In genomic region chr2:119366649-119367471, GRCh38 we compare ENCODE assay signal across 8 cellular contexts. TPM values are rescaled to one million over a fixed set of nuclear protein-coding genes. Genes with fewer than 3 reads are reported as not detected.
DNase-seq lines count a peak whose midpoint lies in the region; ATAC-seq lines count a peak whose summit lies in the region.

TSS of gene C2orf76 (minus strand) at chr2:119366834. CDS start at chr2:119339959, 26,875 bp downstream.
TSS of gene DBI (plus strand) at chr2:119366977. CDS start at chr2:119367052, 75 bp downstream.

- no peaks in the 10 kb centered on the region for H3K9me3 Mint-ChIP-seq in activated CD8-positive, alpha-beta memory T cell treated with anti-CD3 and anti-CD28 coated beads, Interleukin-2, amount 10 ng/mL, durations not matched to agents 7 days and 5 days (ENCODE audit: low read depth)

- H3K4me3 ChIP-seq in endocrine pancreas (ENCODE audit: control insufficient read depth, insufficient read depth, low read length): peak within 1 kb of the TSS; percentile 83
- H3K4me3 ChIP-seq in mesendoderm (ENCODE audit: low read length): peak within 1 kb of the TSS; percentile 55

- peak within 1 kb of the TSS; percentile 93 for H3K4me2 ChIP-seq in mesendoderm (ENCODE audit: low read length)

- peak within 1 kb of the TSS; percentile 97 for H3K27ac Mint-ChIP-seq in activated CD8-positive, alpha-beta memory T cell treated with anti-CD3 and anti-CD28 coated beads, Interleukin-2, amount 10 ng/mL, durations not matched to agents 7 days and 5 days

- peak within 1 kb of the TSS; percentile 89 for H3K18ac ChIP-seq in mesendoderm (ENCODE audit: low read length)

- H2BK120ac ChIP-seq in mesendoderm (ENCODE audit: low read depth, low read length): no peak within 1 kb of the TSS

- H3K9ac ChIP-seq in endocrine pancreas (ENCODE audit: control insufficient read depth, insufficient read depth, low read length) (peak within 1 kb of the TSS; percentile 86), mesendoderm (ENCODE audit: low read length) (peak within 1 kb of the TSS; percentile 90)

- peak within 1 kb of the TSS; percentile 96 for H3K4ac ChIP-seq in mesendoderm (ENCODE audit: low read depth, low read length)

- peak within 1 kb of the TSS; percentile 100 for H3K4me3 Mint-ChIP-seq in activated CD8-positive, alpha-beta memory T cell treated with anti-CD3 and anti-CD28 coated beads, Interleukin-2, amount 10 ng/mL, durations not matched to agents 7 days and 5 days

- H3K27ac ChIP-seq in mesendoderm (ENCODE audit: low read depth, low read length): peak within 1 kb of the TSS; percentile 67

- H3K56ac ChIP-seq in mesendoderm (ENCODE audit: low read length): peak within 1 kb of the TSS; percentile 92

- H3K36me3 Mint-ChIP-seq in activated CD8-positive, alpha-beta memory T cell treated with anti-CD3 and anti-CD28 coated beads, Interleukin-2, amount 10 ng/mL, durations not matched to agents 7 days and 5 days: peaks cover 37% of the 10 kb centered on the region

- no peak within 1 kb of the TSS for H3K23ac ChIP-seq in mesendoderm (ENCODE audit: low read length)

- no peaks in the 10 kb centered on the region for H3K27me3 ChIP-seq in endocrine pancreas (ENCODE audit: control insufficient read depth, insufficient read depth, low read length)
- H3K27me3 ChIP-seq in mesendoderm (ENCODE audit: insufficient read depth, low read length, poor library complexity): no peaks in the 10 kb centered on the region

- no peak within 1 kb of the TSS for H4K8ac ChIP-seq in mesendoderm (ENCODE audit: low read depth, low read length)

- H3K79me1 ChIP-seq in mesendoderm (ENCODE audit: low read length): peaks cover 22% of the 10 kb centered on the region

- H3K4me1 ChIP-seq in endocrine pancreas (ENCODE audit: control insufficient read depth, insufficient read depth, low read length) (peaks cover 5% of the 10 kb centered on the region), mesendoderm (ENCODE audit: control insufficient read depth, low read depth, low read length) (peaks cover 5% of the 10 kb centered on the region)

- CTCF ChIA-PET in activated CD8-positive, alpha-beta memory T cell treated with anti-CD3 and anti-CD28 coated beads, Interleukin-2, amount 10 ng/mL, durations not matched to agents 7 days and 5 days (lab: Charles Lee): interaction anchor here (0.9 to 1.6 kb wide), 4 partner anchors 11 to 1364 kb away, joined by 3 to 4 read pairs (median 4); no protein-coding TSS in a partner anchor

- H2BK5ac ChIP-seq in mesendoderm (ENCODE audit: low read length): peak within 1 kb of the TSS; percentile 81

- H3K9me3 ChIP-seq in endocrine pancreas (ENCODE audit: control insufficient read depth, low read length): no peaks in the 10 kb centered on the region

- H3K4me1 Mint-ChIP-seq in activated CD8-positive, alpha-beta memory T cell treated with anti-CD3 and anti-CD28 coated beads, Interleukin-2, amount 10 ng/mL, durations not matched to agents 7 days and 5 days: peaks cover 42% of the 10 kb centered on the region

- H2BK15ac ChIP-seq in mesendoderm (replicated peaks; ENCODE audit: low read depth): no peak within 1 kb of the TSS

- H3K36me3 ChIP-seq in endocrine pancreas (ENCODE audit: control insufficient read depth, insufficient read depth, low read length): peaks cover 9% of the 10 kb centered on the region
- H3K36me3 ChIP-seq in mesendoderm (ENCODE audit: control insufficient read depth, insufficient read depth, low read length): peaks cover 19% of the 10 kb centered on the region

- H3K79me2 ChIP-seq in mesendoderm (ENCODE audit: control insufficient read depth, insufficient read depth, low read length): peaks cover 31% of the 10 kb centered on the region

- DNase-seq in COLO668 (lab: John Stamatoyannopoulos, UW; ENCODE audit: unreplicated experiment): peak; percentile 97
- peak; percentile 97 for DNase-seq in HT1080 (ENCODE audit: low read depth)
- DNase-seq in NOMO-1 treated with DMSO at 0.1 percent for 48 hours (lab: John Stamatoyannopoulos, UW; ENCODE audit: unreplicated experiment): peak; percentile 96
- peak; percentile 95 for DNase-seq in activated CD8-positive, alpha-beta memory T cell treated with anti-CD3 and anti-CD28 coated beads, Interleukin-2, amount 10 ng/mL, durations not matched to agents 7 days and 5 days
- DNase-seq in mesendoderm: peak; percentile 97
- peak; percentile 82 for DNase-seq in stimulated activated CD8-positive, alpha-beta memory T cell treated with anti-CD3 and anti-CD28 coated beads, Interleukin-15, amount 100 ng/mL, for 1 hour (ENCODE audit: low read depth)

- no peaks in the 10 kb centered on the region for H3K27me3 Mint-ChIP-seq in activated CD8-positive, alpha-beta memory T cell treated with anti-CD3 and anti-CD28 coated beads, Interleukin-2, amount 10 ng/mL, durations not matched to agents 7 days and 5 days

- WGBS in mesendoderm (ENCODE audit: extremely low coverage, insufficient coverage, low lambda C conversion rate): no CpG with 5 or more reads among the region's 65 CpGs

- no peak within 1 kb of the TSS for H4K5ac ChIP-seq in mesendoderm (ENCODE audit: low read length)

- ATAC-seq in GM21360 (IDR thresholded peaks at IDR 0.05; ENCODE audit: unreplicated experiment): peak; percentile 94
- peak; percentile 95 for ATAC-seq in activated CD8-positive, alpha-beta memory T cell treated with anti-CD3 and anti-CD28 coated beads, Interleukin-2, amount 10 ng/mL, durations not matched to agents 7 days and 5 days

- no peak within 1 kb of the TSS for H2AK5ac ChIP-seq in mesendoderm (ENCODE audit: low read length)

RNA-seq across cellular contexts. Expression of gene C2orf76, which starts in this region (rescaled TPM):
- total RNA-seq in HT1080 (2014; rRNA removed; shearing (Covaris generic)): 11.5 and 15.5 TPM in 2 replicates
- polyA plus RNA-seq in HT1080 (2015; cell fraction: cytosol; rRNA removed): 8.0 and 9.2 TPM in 2 replicates
- 6.3 and 7.3 TPM in 2 replicates for polyA plus RNA-seq in HT1080 (2015; cell fraction: nucleus; rRNA removed)
- total RNA-seq in activated CD8-positive, alpha-beta memory T cell treated with anti-CD3 and anti-CD28 coated beads, Interleukin-2, amount 10 ng/mL, durations not matched to agents 7 days and 5 days: 1 to 10 TPM; 6.2 to 9.9 TPM
- polyA plus RNA-seq in mesendoderm (2013, experiment 1 of 2): 11.7 TPM
- 13.8 TPM for polyA plus RNA-seq in mesendoderm (2013, experiment 2 of 2)

RNA-seq across cellular contexts. Expression of gene DBI, which starts in this region (rescaled TPM):
- total RNA-seq in HT1080 (2014; rRNA removed; shearing (Covaris generic)): 142 and 172 TPM in 2 replicates
- 163 and 186 TPM in 2 replicates for polyA plus RNA-seq in HT1080 (2015; cell fraction: cytosol; rRNA removed)
- 60.5 and 63.1 TPM in 2 replicates for polyA plus RNA-seq in HT1080 (2015; cell fraction: nucleus; rRNA removed)
- 100 to 1,000 TPM; 151 to 179 TPM for total RNA-seq in activated CD8-positive, alpha-beta memory T cell treated with anti-CD3 and anti-CD28 coated beads, Interleukin-2, amount 10 ng/mL, durations not matched to agents 7 days and 5 days
- polyA plus RNA-seq in mesendoderm (2013, experiment 1 of 2): 730 TPM
- 718 TPM for polyA plus RNA-seq in mesendoderm (2013, experiment 2 of 2)

Comparison
In these comparisons a context has a peak if more than half of its experiments do, and no peak if none do; other contexts are left out.
1. Peak in every context shown above with its lines: DNase-seq, ATAC-seq, H3K4me3 ChIP-seq and H3K27ac ChIP-seq.